In genomic region chr9:136107953-136108647, GRCh38 we compare ENCODE assay signal across 8 cellular contexts. TPM values are rescaled to one million over a fixed set of nuclear protein-coding genes. Genes with fewer than 3 reads are reported as not detected.
DNase-seq lines count a peak whose midpoint lies in the region; ATAC-seq, FAIRE-seq and TF ChIP-seq lines count a peak whose summit lies in the region.
"Had no signal": no experiment of that assay in that cellular context is flagged by ENCODE, and none has a peak within 500 bp of the region (broad histone marks: within the 10 kb centered on the region; RNA-seq: fewer than 3 reads in every experiment).

No MANE protein-coding gene starts in this region.

- H2AFZ ChIP-seq in K562 (ENCODE audit: low read depth, low read length) = peak overlapping the region; percentile 79

- DNase-seq in DMS79 treated with DMSO at 0.1 percent for 48 hours (lab: John Stamatoyannopoulos, UW) (peak; percentile 92), NCI-H2171 (lab: John Stamatoyannopoulos, UW) (peak; percentile 80), K562 (ENCODE audit: extremely low read depth in 1 of 4, low spot score in 3 of 4) (peak; percentile 52 to 72 (median 62)), psoas muscle (peak in 1 of 2 donors; percentile 60), endodermal cell (no peak), thyroid gland (no peak), GM19238 (ENCODE audit: insufficient read length, low spot score) (no peak)
- DNase-seq: activated CD4-positive, CD25-positive, alpha-beta regulatory T cell had no signal

- peak overlapping the region; percentile 66 for H3K4me2 ChIP-seq in K562 (ENCODE audit: insufficient read depth, low read length)

- no peak for TF ChIP-seq RAD21 in K562 (CRISPR knock-in tag; conservative IDR thresholded peaks at IDR 0.05 in 1 of 2, IDR thresholded peaks at IDR 0.05 in 1 of 2)

- WGBS in K562 (ENCODE audit: insufficient coverage, low coverage, missing lambda C conversion rate) = 53% methylated on average over 26 of the region's 29 CpGs
- 79 to 87% (median 84%) methylated on average over 29 of the region's 29 CpGs for WGBS in psoas muscle, 3 donors
- WGBS in endodermal cell (ENCODE audit: insufficient coverage in 1 of 2, insufficient read length in 1 of 2), 2 experiments = 92 to 95% methylated on average over 25 to 29 of the region's 29 CpGs
- 90 to 92% methylated on average over 12 to 28 of the region's 29 CpGs for WGBS in thyroid gland, 2 donors

- intact Hi-C loops in K562 (cut with micrococcal nuclease) = loop anchor here (2.0 kb wide), 1 partner anchor 13 kb away; the partner anchor contains the start of gene NACC2
- intact Hi-C loops in psoas muscle (cut with DNase I) = no loop called here
- intact Hi-C loops in thyroid gland (cut with DNase I) = no loop called here

- no peaks in the 10 kb centered on the region; the same call in 2 of the 3 replicates for H3K79me2 ChIP-seq in K562 (ENCODE audit: control insufficient read depth, insufficient read depth, low read length)

- peaks cover 11% of the 10 kb centered on the region for H3K27me3 Mint-ChIP-seq in endodermal cell (ENCODE audit: insufficient read depth)

- H3K4me3 ChIP-seq in K562 (no peak overlapping the region), psoas muscle (no peak overlapping the region), endodermal cell (ENCODE audit: low read length) (no peak overlapping the region), thyroid gland (replicated peaks in 1 of 3) (no peak overlapping the region)

- H3K4me3 Mint-ChIP-seq in endodermal cell = no peak overlapping the region

- TF ChIP-seq POLR2A in K562 (conservative IDR thresholded peaks at IDR 0.05) = no peak
- no peak for TF ChIP-seq POLR2A in thyroid gland (IDR thresholded peaks at IDR 0.05)

- peaks cover 48 to 90% of the 10 kb centered on the region in 2 experiments for H3K4me1 ChIP-seq in K562 (replicated peaks in 1 of 2; ENCODE audit: control insufficient read depth in 2 of 2, insufficient read depth in 2 of 2, low read length in 2 of 2)
- H3K4me1 ChIP-seq in psoas muscle = peaks cover 52% of the 10 kb centered on the region
- no peaks in the 10 kb centered on the region for H3K4me1 ChIP-seq in endodermal cell (ENCODE audit: control insufficient read depth, insufficient read depth, low read length)
- H3K4me1 ChIP-seq in thyroid gland = peaks cover 7 to 42% of the 10 kb centered on the region in 2 donors

- no peaks in the 10 kb centered on the region for H3K9me3 Mint-ChIP-seq in endodermal cell

- no peaks in the 10 kb centered on the region for H4K20me1 ChIP-seq in K562 (replicated peaks; ENCODE audit: control insufficient read depth, insufficient read depth, low read length)

- H3K36me3 ChIP-seq in K562 (ENCODE audit: control insufficient read depth, insufficient read depth, low read length) = no peaks in the 10 kb centered on the region
- H3K36me3 ChIP-seq in psoas muscle (ENCODE audit: insufficient read depth in 1 of 2, low read depth in 1 of 2) = peaks cover 0 to 1% of the 10 kb centered on the region in 2 donors
- no peaks in the 10 kb centered on the region for H3K36me3 ChIP-seq in endodermal cell (ENCODE audit: control insufficient read depth, insufficient read depth, low read length)
- H3K36me3 ChIP-seq in thyroid gland = no peaks in the 10 kb centered on the region

- H3K27ac ChIP-seq in K562 (ENCODE audit: extremely low read depth, low read depth, low read length) (peak overlapping the region; percentile 79), psoas muscle (peak overlapping the region; percentile 31), endodermal cell (ENCODE audit: low read depth, low read length) (no peak overlapping the region), thyroid gland (no peak overlapping the region)

- H3K9me1 ChIP-seq in K562 (ENCODE audit: control insufficient read depth, insufficient read depth, low read length) = no peaks in the 10 kb centered on the region

- H3K9me3 ChIP-seq in K562 (replicated peaks; ENCODE audit: control insufficient read depth, insufficient read depth, low read depth, low read length) (no peaks in the 10 kb centered on the region), psoas muscle (no peaks in the 10 kb centered on the region), endodermal cell (ENCODE audit: control insufficient read depth, low read length) (no peaks in the 10 kb centered on the region), thyroid gland (no peaks in the 10 kb centered on the region)

- H3K27ac Mint-ChIP-seq in endodermal cell = no peak overlapping the region

- in situ Hi-C loops in K562 (cut with MboI) = no loop called here

- CTCF ChIA-PET in K562 (lab: Yijun Ruan, JAX; ENCODE audit: low intra/inter-chr PET ratio) = no interaction called here

- H3K36me3 Mint-ChIP-seq in endodermal cell (ENCODE audit: low read depth) = no peaks in the 10 kb centered on the region

- TF ChIP-seq EP300 in K562 (IDR thresholded peaks at IDR 0.05; ENCODE audit: low read length) = no peak

- TF ChIP-seq CTCF in K562 (IDR thresholded peaks at IDR 0.05 in 2 of 3, conservative IDR thresholded peaks at IDR 0.05 in 1 of 3; ENCODE audit: insufficient read depth in 2 of 3, low read depth in 1 of 3, low read length in 3 of 3) = no peak
- no peak for TF ChIP-seq CTCF in psoas muscle (IDR thresholded peaks at IDR 0.05)
- no peak for TF ChIP-seq CTCF in endodermal cell (conservative IDR thresholded peaks at IDR 0.05)
- no peak for TF ChIP-seq CTCF in thyroid gland (IDR thresholded peaks at IDR 0.05)

- H3K4me1 Mint-ChIP-seq in endodermal cell = peaks cover 2% of the 10 kb centered on the region

- H3K9ac ChIP-seq in K562 (ENCODE audit: insufficient read depth in 1 of 2, low read depth in 2 of 2, low read length in 2 of 2) = peak overlapping the region; percentile 62 to 85
- H3K9ac ChIP-seq in endodermal cell (ENCODE audit: extremely low read depth, low read length, poor library complexity, severe bottlenecking) = no peak overlapping the region

- POLR2A ChIA-PET in K562 (lab: Yijun Ruan, JAX) = interaction anchor here (0.6 to 2.4 kb wide), 5 partner anchors 11 to 408 kb away, joined by 3 to 6 read pairs (median 3); no protein-coding TSS in a partner anchor

- peak; percentile 44 for FAIRE-seq in K562 (lab: Jason Lieb, UNC)

- H3K27me3 ChIP-seq in K562 (ENCODE audit: control insufficient read depth in 2 of 2, insufficient read depth in 2 of 2, low read length in 2 of 2) (no peaks in the 10 kb centered on the region), psoas muscle (ENCODE audit: insufficient read depth in 3 of 3, low read length in 2 of 3) (no peaks in the 10 kb centered on the region), endodermal cell (ENCODE audit: control insufficient read depth, insufficient read depth, low read length, poor library complexity, severe bottlenecking) (no peaks in the 10 kb centered on the region), thyroid gland (no peaks in the 10 kb centered on the region)

- no TSS peak for BruUV-seq in K562 (replicated peaks; lab: Mats Ljungman, UMichigan)

- ATAC-seq in K562 (peak; percentile 33), psoas muscle (peak in 1 of 4 donors; percentile 22)

RNA-seq across cellular contexts. Expression of gene TMEM250, which starts 10.6 kb away (rescaled TPM):
- total RNA-seq in K562 (2011; cell fraction: chromatin; rRNA removed; ENCODE audit: low replicate concordance) = 9.3 and 37.6 TPM in 2 replicates
- total RNA-seq in K562 (2011; cell fraction: nucleolus; rRNA removed) = 42.5 and 42.8 TPM in 2 replicates
- 19.5 and 20.3 TPM in 2 replicates for total RNA-seq in K562 (2011; cell fraction: nucleoplasm; rRNA removed)
- total RNA-seq in K562 (2014; rRNA removed) (44.6 and 51.3 TPM in 2 replicates), K562 (2014; rRNA removed; fragmentation: Illumina TruSeq; extraction: Trizol) (6.2 and 6.7 TPM in 2 replicates), K562 (2015; rRNA removed; fragmentation: Illumina TruSeq; extraction: Trizol) (21.6 and 23.3 TPM in 2 replicates), K562 (2021) (40.6 and 43.1 TPM in 2 replicates), psoas muscle (10 to 100 TPM; 17.3 to 27.8 (median 22.5) TPM), endodermal cell (10 to 100 TPM; 56.4 to 58.4 TPM), thyroid gland (10 to 100 TPM; 23.5 to 35.3 (median 25.6) TPM)
- polyA plus RNA-seq in K562 (2011; rRNA removed) (11.5 and 12.2 TPM in 2 replicates), K562 (2014; fragmentation: Illumina TruSeq; extraction: Trizol) (9.8 and 16.8 TPM in 2 replicates), K562 (2014; fragmentation: Nextera tagmentation; extraction: Ambion mirVana) (under 1 TPM; 0.32 to 0.64 TPM), K562 (2014; rRNA removed) (25.1 and 28.0 TPM in 2 replicates), psoas muscle (10 to 100 TPM; 28.8 to 49.5 (median 41.3) TPM)
- 15.5 and 50.0 TPM in 2 replicates for polyA plus RNA-seq in K562 (2011; cell fraction: cytosol; rRNA removed)
- polyA plus RNA-seq in K562 (2011; cell fraction: nucleus; rRNA removed) = 27.4 and 47.1 TPM in 2 replicates
- 27.5 and 33.5 TPM in 2 replicates for polyA plus RNA-seq in K562 (2012)
- polyA minus RNA-seq in K562 (2011; rRNA and poly(A)+ RNA removed) = 4.9 and 9.2 TPM in 2 replicates
- polyA minus RNA-seq in K562 (2011; cell fraction: cytosol; rRNA and poly(A)+ RNA removed) = 18.4 and 21.8 TPM in 2 replicates
- polyA minus RNA-seq in K562 (2011; cell fraction: nucleus; rRNA and poly(A)+ RNA removed) = 18.7 and 25.0 TPM in 2 replicates
- 28.9 TPM for polyA plus RNA-seq in endodermal cell (2013, experiment 1 of 2)
- polyA plus RNA-seq in endodermal cell (2013, experiment 2 of 2) = 28.8 TPM

RNA-seq across cellular contexts. Expression of gene NACC2, which starts 13.0 kb away (rescaled TPM):
- total RNA-seq in K562 (2011; cell fraction: chromatin; rRNA removed; ENCODE audit: low replicate concordance) = 15.2 and 27.2 TPM in 2 replicates
- total RNA-seq in K562 (2011; cell fraction: nucleolus; rRNA removed) = 17.0 and 18.7 TPM in 2 replicates
- total RNA-seq in K562 (2011; cell fraction: nucleoplasm; rRNA removed) = 10.7 and 13.6 TPM in 2 replicates
- total RNA-seq in K562 (2014; rRNA removed) (16.6 and 21.1 TPM in 2 replicates), K562 (2014; rRNA removed; fragmentation: Illumina TruSeq; extraction: Trizol) (4.4 and 4.8 TPM in 2 replicates), K562 (2015; rRNA removed; fragmentation: Illumina TruSeq; extraction: Trizol) (9.9 and 10.1 TPM in 2 replicates), K562 (2021) (22.2 and 25.1 TPM in 2 replicates), psoas muscle (10 to 100 TPM; 18.4 to 33.5 (median 28.0) TPM), endodermal cell (10 to 100 TPM; 12.4 to 16.7 TPM), thyroid gland (10 to 100 TPM; 18.4 to 33.6 (median 22.4) TPM)
- polyA plus RNA-seq in K562 (2011; rRNA removed) (5.6 TPM in 2 replicates), K562 (2014; fragmentation: Illumina TruSeq; extraction: Trizol) (5.2 and 8.0 TPM in 2 replicates), K562 (2014; fragmentation: Nextera tagmentation; extraction: Ambion mirVana) (under 1 TPM; 0.70 to 0.73 TPM), K562 (2014; rRNA removed) (11.7 and 12.5 TPM in 2 replicates), psoas muscle (10 to 100 TPM in 2 of 3 donors, 1 to 10 TPM in 1; 8.5 to 14.0 (median 10.4) TPM)
- 7.2 and 16.2 TPM in 2 replicates for polyA plus RNA-seq in K562 (2011; cell fraction: cytosol; rRNA removed)
- 14.6 and 26.1 TPM in 2 replicates for polyA plus RNA-seq in K562 (2011; cell fraction: nucleus; rRNA removed)
- 9.1 and 10.5 TPM in 2 replicates for polyA plus RNA-seq in K562 (2012)
- 5.4 and 11.8 TPM in 2 replicates for polyA minus RNA-seq in K562 (2011; rRNA and poly(A)+ RNA removed)
- 12.6 and 13.9 TPM in 2 replicates for polyA minus RNA-seq in K562 (2011; cell fraction: cytosol; rRNA and poly(A)+ RNA removed)
- polyA minus RNA-seq in K562 (2011; cell fraction: nucleus; rRNA and poly(A)+ RNA removed) = 5.9 and 6.5 TPM in 2 replicates
- polyA plus RNA-seq in endodermal cell (2013, experiment 1 of 2) = 6.4 TPM
- 6.8 TPM for polyA plus RNA-seq in endodermal cell (2013, experiment 2 of 2)

Comparison
In these comparisons a context has a peak if more than half of its experiments do, and no peak if none do; other contexts are left out.
1. DNase-seq: peak in DMS79 treated with DMSO at 0.1 percent for 48 hours (single experiment), NCI-H2171 (single experiment) and K562 (4 of 4); none in endodermal cell (single experiment), thyroid gland (0 of 2) and GM19238 (single experiment).
2. H3K27ac ChIP-seq: peak in K562 (single experiment) and psoas muscle (single experiment); none in endodermal cell (single experiment) and thyroid gland (0 of 3).